In the genomic region with DNA sequence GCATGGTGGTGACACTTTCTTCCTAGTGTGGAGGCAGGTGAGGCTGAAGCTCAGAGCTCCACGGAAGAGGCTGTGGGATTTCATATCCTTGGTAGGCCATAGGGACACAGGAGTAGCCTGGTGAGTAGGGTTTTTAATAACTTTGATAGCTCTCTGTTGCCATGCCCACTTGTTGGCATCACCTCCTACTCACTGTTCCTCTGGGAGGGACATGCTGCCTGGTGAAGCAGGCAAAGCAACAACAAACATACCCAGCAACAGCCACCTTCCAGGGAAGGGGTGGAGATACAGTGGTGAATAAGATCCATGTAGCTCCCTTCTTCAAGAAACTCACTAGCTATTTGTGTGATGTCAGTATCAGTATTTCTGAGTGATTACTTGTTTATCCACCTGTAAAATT, we compare ENCODE assay signal across 29 cellular contexts.
"Had no signal": no experiment of that assay in that cellular context is flagged by ENCODE, and none has a peak within 500 bp of the region (broad histone marks: within the 10 kb centered on the region; RNA-seq: fewer than 3 reads in every experiment).

No MANE protein-coding gene starts in this region.

- H3K4me1 ChIP-seq: esophagus muscularis mucosa, gastrocnemius medialis had no signal

- H3K27me3 Mint-ChIP-seq: activated T-helper 17 cell treated with anti-CD3 and anti-CD28 coated beads, Interleukin-2, amount 50 U/mL, for 72 hours had no signal

- DNase-seq: activated B cell treated with CpG ODN at 0.5 μM for 24 hours; activated CD4-positive, alpha-beta T cell treated with anti-CD3 and anti-CD28 coated beads for 48 hours; activated CD4-positive, alpha-beta T cell treated with anti-CD3 and anti-CD28 coated beads, Interleukin-2, amount 50 U/mL, for 1 hour; activated CD4-positive, alpha-beta T cell treated with anti-CD3 and anti-CD28 coated beads, Interleukin-2, amount 50 U/mL, for 48 hours; activated CD8-positive, alpha-beta memory T cell treated with anti-CD3 and anti-CD28 coated beads for 24 hours; activated CD8-positive, alpha-beta T cell treated with anti-CD3 and anti-CD28 coated beads for 36 hours; activated effector memory CD4-positive, alpha-beta T cell treated with Interleukin-2 at 50 U/mL for 16 hours; activated gamma-delta T cell treated with Interleukin-2 at 50 U/mL for 16 hours; activated naive CD4-positive, alpha-beta T cell treated with anti-CD3 and anti-CD28 coated beads, Interleukin-2, amount 50 U/mL, for 16 hours; activated naive CD4-positive, alpha-beta T cell treated with Interleukin-2 at 50 U/mL for 16 hours; activated T-cell treated with anti-CD3 and anti-CD28 coated beads, Interleukin-2, amount 50 U/mL, for 4 hours; amniotic stem cell; anterior cingulate cortex; brain microvascular endothelial cell; caudate nucleus; cortex of kidney; dermis blood vessel endothelial cell; effector CD4-positive, alpha-beta T cell; effector memory CD8-positive, alpha-beta T cell; erythroblast; foreskin keratinocyte; gastrocnemius medialis; glutamatergic neuron; T-helper 2 cell; WERI-Rb-1 had no signal

- H3K9me3 Mint-ChIP-seq: activated B cell treated with CpG ODN at 0.5 μM for 24 hours; activated CD8-positive, alpha-beta T cell treated with anti-CD3 and anti-CD28 coated beads for 36 hours; activated T-cell treated with anti-CD3 and anti-CD28 coated beads, Interleukin-2, amount 50 U/mL, for 4 hours; effector memory CD8-positive, alpha-beta T cell had no signal

- H3K36me3 ChIP-seq: brain microvascular endothelial cell, esophagus muscularis mucosa, gastrocnemius medialis, WERI-Rb-1 had no signal

- H3K9me3 ChIP-seq: esophagus muscularis mucosa, gastrocnemius medialis had no signal

- H3K4me3 ChIP-seq: esophagus muscularis mucosa, gastrocnemius medialis had no signal

- H3K4me1 Mint-ChIP-seq: activated B cell treated with CpG ODN at 0.5 μM for 24 hours had no signal

- H3K4me3 Mint-ChIP-seq: activated B cell treated with CpG ODN at 0.5 μM for 24 hours; activated CD8-positive, alpha-beta T cell treated with anti-CD3 and anti-CD28 coated beads for 36 hours; activated naive CD8-positive, alpha-beta T cell; activated T-cell treated with anti-CD3 and anti-CD28 coated beads, Interleukin-2, amount 50 U/mL, for 4 hours; activated T-helper 17 cell treated with anti-CD3 and anti-CD28 coated beads, Interleukin-2, amount 50 U/mL, for 72 hours; effector memory CD8-positive, alpha-beta T cell had no signal

- H3K27me3 ChIP-seq: brain microvascular endothelial cell, gastrocnemius medialis had no signal

- H3K27ac Mint-ChIP-seq: activated B cell treated with CpG ODN at 0.5 μM for 24 hours; activated CD8-positive, alpha-beta T cell treated with anti-CD3 and anti-CD28 coated beads for 36 hours; activated naive CD8-positive, alpha-beta T cell; activated T-helper 17 cell treated with anti-CD3 and anti-CD28 coated beads, Interleukin-2, amount 50 U/mL, for 72 hours; effector memory CD8-positive, alpha-beta T cell had no signal

- H3K36me3 Mint-ChIP-seq: activated naive CD8-positive, alpha-beta T cell had no signal

- ATAC-seq: activated CD4-positive, CD25-positive, alpha-beta regulatory T cell treated with anti-CD3 and anti-CD28 coated beads, Interleukin-2, amount 50 U/mL, for 24 hours; activated CD8-positive, alpha-beta T cell treated with anti-CD3 and anti-CD28 coated beads for 36 hours; activated T-cell treated with anti-CD3 and anti-CD28 coated beads, Interleukin-2, amount 50 U/mL, for 4 hours; activated T-helper 17 cell treated with anti-CD3 and anti-CD28 coated beads, Interleukin-2, amount 50 U/mL, for 72 hours; effector memory CD8-positive, alpha-beta T cell; foreskin keratinocyte; gastrocnemius medialis had no signal

- H3K27ac ChIP-seq: brain microvascular endothelial cell, esophagus muscularis mucosa, foreskin keratinocyte, gastrocnemius medialis, WERI-Rb-1 had no signal
